Comparison of ENCODE assay signal across 17 cellular contexts in the genomic region with DNA sequence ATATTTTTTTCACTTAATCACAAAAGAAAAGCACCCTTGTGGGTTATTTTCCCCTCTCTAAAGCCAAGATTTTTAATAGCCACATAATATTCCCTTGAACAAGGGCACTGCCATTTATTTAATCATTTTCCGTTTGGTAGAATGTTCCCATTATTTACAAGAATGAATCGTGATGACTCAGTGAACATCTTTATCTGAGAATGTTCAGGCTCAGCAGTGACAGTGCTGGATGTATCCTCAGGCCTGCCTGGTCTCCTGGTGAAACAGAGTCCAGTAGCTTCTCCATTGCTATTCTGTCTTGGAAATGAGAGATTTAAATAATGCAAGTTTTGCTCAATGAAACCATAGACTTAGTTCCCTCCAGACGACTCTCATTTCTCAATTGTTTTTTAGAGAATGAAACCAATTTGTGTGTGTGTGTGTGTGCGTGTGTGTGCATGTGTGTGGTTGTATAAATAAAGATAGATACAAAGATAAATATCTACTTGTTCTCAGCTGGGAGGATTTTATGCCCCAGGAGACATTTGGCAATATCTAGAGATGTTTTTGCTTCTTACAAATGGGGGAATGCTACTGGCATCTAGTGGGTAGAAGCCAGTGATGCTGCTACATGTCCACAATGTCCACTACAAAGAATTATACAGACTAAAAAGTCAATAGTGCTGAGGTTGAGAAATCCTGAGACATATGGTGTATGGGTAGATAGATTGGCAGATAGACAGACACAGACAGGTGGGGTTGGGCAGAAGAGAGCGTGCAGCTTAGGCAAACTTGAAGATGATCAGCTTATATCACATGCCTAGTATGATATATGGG.
DNase-seq lines count a peak whose midpoint lies in the region; ATAC-seq and TF ChIP-seq lines count a peak whose summit lies in the region.
"Had no signal": no experiment of that assay in that cellular context is flagged by ENCODE, and none has a peak within 500 bp of the region (broad histone marks: within the 10 kb centered on the region; RNA-seq: fewer than 3 reads in every experiment).

No MANE protein-coding gene starts in this region.

- no peak overlapping the region for H3K27ac Mint-ChIP-seq in stimulated activated memory B cell treated with anti-CD40 and anti-IgM and Interleukin-4, amounts not matched to agents 10 μg/mL and 1 μg/mL and 100 μg/mL, for 72 hours
- H3K27ac Mint-ChIP-seq: activated CD4-positive, alpha-beta memory T cell treated with anti-CD3 and anti-CD28 coated beads for 36 hours; H9; T-helper 2 cell treated with Interferon-gamma antibody and Interleukin-4, amounts not matched to agents 5 μg/mL and 100 μg/mL, for 36 hours had no signal

- H3K4me3 ChIP-seq in AG09309 (ENCODE audit: control insufficient read depth, low read depth, low read length) (no peak overlapping the region), brain microvascular endothelial cell (ENCODE audit: low read depth, low read length) (no peak overlapping the region)
- H3K4me3 ChIP-seq: BLaER1 treated with 17β-estradiol and CSF1 and Interleukin-3, amounts not matched to agents 10 nM and 100 nM had no signal

- H3K27ac ChIP-seq in brain microvascular endothelial cell, result peak overlapping the region; percentile 53
- H3K27ac ChIP-seq: BLaER1 treated with 17β-estradiol and CSF1 and Interleukin-3, amounts not matched to agents 10 nM and 100 nM had no signal

- peak; percentile 64 for DNase-seq in AG09309 (ENCODE audit: low read depth)
- peak; percentile 38 for DNase-seq in NCI-H226
- DNase-seq in brain microvascular endothelial cell, result peak; percentile 63
- DNase-seq in iris pigment epithelial cell (ENCODE audit: low read depth), result peak; percentile 66
- DNase-seq in hippocampal formation (lab: John Stamatoyannopoulos, UW), result no peak
- no peak for DNase-seq in amygdala (lab: John Stamatoyannopoulos, UW)
- DNase-seq: activated CD4-positive, alpha-beta memory T cell treated with anti-CD3 and anti-CD28 coated beads for 36 hours; DND-41; H9; NCI-H1048; NCI-H345; stimulated activated naive CD8-positive, alpha-beta T cell treated with anti-CD3 and anti-CD28 coated beads, Interleukin-15, Interleukin-2, amounts not matched to agents 100 U/mL and 50 U/mL, for 24 hours had no signal

- no peaks in the 10 kb centered on the region for H3K4me1 Mint-ChIP-seq in stimulated activated memory B cell treated with anti-CD40 and anti-IgM and Interleukin-4, amounts not matched to agents 10 μg/mL and 1 μg/mL and 100 μg/mL, for 72 hours
- H3K4me1 Mint-ChIP-seq: central memory CD8-positive, alpha-beta T cell had no signal

- no peaks in the 10 kb centered on the region for H3K36me3 Mint-ChIP-seq in stimulated activated memory B cell treated with anti-CD40 and anti-IgM and Interleukin-4, amounts not matched to agents 10 μg/mL and 1 μg/mL and 100 μg/mL, for 72 hours
- H3K36me3 Mint-ChIP-seq: activated CD4-positive, alpha-beta memory T cell treated with anti-CD3 and anti-CD28 coated beads for 36 hours had no signal

- peaks cover 72% of the 10 kb centered on the region for H3K36me3 ChIP-seq in brain microvascular endothelial cell (replicated peaks)
- H3K36me3 ChIP-seq: BLaER1 treated with 17β-estradiol and CSF1 and Interleukin-3, amounts not matched to agents 10 nM and 100 nM had no signal

- TF ChIP-seq CTCF in AG09309 (IDR thresholded peaks at IDR 0.05; ENCODE audit: control insufficient read depth, insufficient read depth, low read depth, low read length, missing control alignments) (peak; percentile 45), brain microvascular endothelial cell (IDR thresholded peaks at IDR 0.05; ENCODE audit: low read depth, low read length, missing control alignments) (peak; percentile 50)

- no peak overlapping the region for H3K4me3 Mint-ChIP-seq in stimulated activated memory B cell treated with anti-CD40 and anti-IgM and Interleukin-4, amounts not matched to agents 10 μg/mL and 1 μg/mL and 100 μg/mL, for 72 hours
- H3K4me3 Mint-ChIP-seq: activated CD4-positive, alpha-beta memory T cell treated with anti-CD3 and anti-CD28 coated beads for 36 hours; central memory CD8-positive, alpha-beta T cell; H9; T-helper 2 cell treated with Interferon-gamma antibody and Interleukin-4, amounts not matched to agents 5 μg/mL and 100 μg/mL, for 36 hours had no signal

- in situ Hi-C loops in brain microvascular endothelial cell (cut with HindIII; ENCODE audit: low pct_ligation_motif_present, low sequenced_read_pairs), result no loop called here

- ATAC-seq in stimulated activated memory B cell treated with anti-CD40 and anti-IgM and Interleukin-4, amounts not matched to agents 10 μg/mL and 1 μg/mL and 100 μg/mL, for 72 hours, result no peak
- no peak for ATAC-seq in HG02763 (IDR thresholded peaks at IDR 0.05; ENCODE audit: unreplicated experiment)
- ATAC-seq: stimulated activated naive CD8-positive, alpha-beta T cell treated with anti-CD3 and anti-CD28 coated beads, Interleukin-15, Interleukin-2, amounts not matched to agents 100 U/mL and 50 U/mL, for 24 hours had no signal

- H3K9me3 Mint-ChIP-seq in stimulated activated memory B cell treated with anti-CD40 and anti-IgM and Interleukin-4, amounts not matched to agents 10 μg/mL and 1 μg/mL and 100 μg/mL, for 72 hours, result no peaks in the 10 kb centered on the region
- H3K9me3 Mint-ChIP-seq: activated CD4-positive, alpha-beta memory T cell treated with anti-CD3 and anti-CD28 coated beads for 36 hours; H9; T-helper 2 cell treated with Interferon-gamma antibody and Interleukin-4, amounts not matched to agents 5 μg/mL and 100 μg/mL, for 36 hours had no signal

- no peaks in the 10 kb centered on the region for H3K27me3 Mint-ChIP-seq in stimulated activated memory B cell treated with anti-CD40 and anti-IgM and Interleukin-4, amounts not matched to agents 10 μg/mL and 1 μg/mL and 100 μg/mL, for 72 hours
- H3K27me3 Mint-ChIP-seq: activated CD4-positive, alpha-beta memory T cell treated with anti-CD3 and anti-CD28 coated beads for 36 hours; central memory CD8-positive, alpha-beta T cell had no signal

- no peaks in the 10 kb centered on the region for H3K27me3 ChIP-seq in brain microvascular endothelial cell (replicated peaks)
- H3K27me3 ChIP-seq: BLaER1 treated with 17β-estradiol and CSF1 and Interleukin-3, amounts not matched to agents 10 nM and 100 nM had no signal

Comparison
In these comparisons a context has a peak if more than half of its experiments do, and no peak if none do; other contexts are left out.
1. DNase-seq: peak in AG09309 (single experiment), NCI-H226 (single experiment), brain microvascular endothelial cell (single experiment) and iris pigment epithelial cell (single experiment); none in hippocampal formation (0 of 2) and amygdala (0 of 56).